Comparison of ENCODE assay signal across 14 cellular contexts in the genomic region with DNA sequence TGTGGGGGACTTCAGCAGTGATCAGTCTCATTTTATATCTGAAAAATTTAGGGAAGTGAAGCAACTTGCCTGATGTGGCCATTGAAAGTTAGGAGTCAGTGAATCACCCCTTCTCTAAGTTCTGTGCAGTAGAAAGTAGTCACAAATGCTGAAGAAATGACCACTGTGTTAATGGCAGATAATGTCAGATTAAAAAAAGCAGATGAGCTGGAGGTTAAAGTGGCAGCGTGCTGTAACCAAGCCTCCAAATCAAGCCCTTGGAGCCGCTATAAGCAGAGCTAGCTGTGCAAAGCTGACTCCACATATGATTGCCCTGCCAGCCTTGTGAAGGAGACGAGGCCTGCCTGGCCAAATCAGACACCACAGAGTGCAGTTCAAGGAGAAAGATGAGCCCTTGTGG.
"Had no signal": no experiment of that assay in that cellular context is flagged by ENCODE, and none has a peak within 500 bp of the region (broad histone marks: within the 10 kb centered on the region; RNA-seq: fewer than 3 reads in every experiment).

No MANE protein-coding gene starts in this region.

- H3K4me3 ChIP-seq: cardiac muscle cell, heart right ventricle, left ventricle myocardium inferior, tibial artery, uterus had no signal

- H3K27ac Mint-ChIP-seq: activated CD4-positive, alpha-beta T cell treated with anti-CD3 and anti-CD28 coated beads, Interleukin-2, amount 10 ng/mL, durations not matched to agents 7 days and 5 days; activated naive CD4-positive, alpha-beta T cell treated with anti-CD3 and anti-CD28 coated beads, Interleukin-2, amount 10 ng/mL, durations not matched to agents 7 days and 5 days; activated T-helper 2 cell treated with anti-CD3 and anti-CD28 coated beads, Interferon-gamma antibody, Interleukin-2, Interleukin-4, amounts not matched to agents 10 μg/mL and 5 μg/mL and 100 μg/mL, durations not matched to agents 14 hours and 24 hours and 36 hours; stimulated activated effector memory CD8-positive, alpha-beta T cell treated with anti-CD3 and anti-CD28 coated beads, Interleukin-12 subunit alpha, Interleukin-12 subunit beta, amount 100 ng/mL, for 72 hours had no signal

- H3K4me3 Mint-ChIP-seq: activated CD4-positive, alpha-beta T cell treated with anti-CD3 and anti-CD28 coated beads, Interleukin-2, amount 10 ng/mL, durations not matched to agents 7 days and 5 days; activated naive CD4-positive, alpha-beta T cell treated with anti-CD3 and anti-CD28 coated beads, Interleukin-2, amount 10 ng/mL, durations not matched to agents 7 days and 5 days; stimulated activated effector memory CD8-positive, alpha-beta T cell treated with anti-CD3 and anti-CD28 coated beads, Interleukin-12 subunit alpha, Interleukin-12 subunit beta, amount 100 ng/mL, for 72 hours had no signal

- H3K9ac ChIP-seq: parathyroid adenoma had no signal

- H3K27me3 ChIP-seq: cardiac muscle cell, heart right ventricle, tibial artery, uterus had no signal

- H3K36me3 Mint-ChIP-seq: activated naive CD4-positive, alpha-beta T cell treated with anti-CD3 and anti-CD28 coated beads, Interleukin-2, amount 10 ng/mL, durations not matched to agents 7 days and 5 days; stimulated activated effector memory CD8-positive, alpha-beta T cell treated with anti-CD3 and anti-CD28 coated beads, Interleukin-12 subunit alpha, Interleukin-12 subunit beta, amount 100 ng/mL, for 72 hours had no signal

- H3K27ac ChIP-seq: cardiac muscle cell, heart right ventricle, left ventricle myocardium inferior, parathyroid adenoma, tibial artery, uterus had no signal

- H3K27me3 Mint-ChIP-seq: activated naive CD4-positive, alpha-beta T cell treated with anti-CD3 and anti-CD28 coated beads, Interleukin-2, amount 10 ng/mL, durations not matched to agents 7 days and 5 days had no signal

- H3K4me1 Mint-ChIP-seq: activated CD4-positive, alpha-beta T cell treated with anti-CD3 and anti-CD28 coated beads, Interleukin-2, amount 10 ng/mL, durations not matched to agents 7 days and 5 days; stimulated activated effector memory CD8-positive, alpha-beta T cell treated with anti-CD3 and anti-CD28 coated beads, Interleukin-12 subunit alpha, Interleukin-12 subunit beta, amount 100 ng/mL, for 72 hours had no signal

- H3K9me3 ChIP-seq: heart right ventricle, left ventricle myocardium inferior, tibial artery, uterus had no signal

- H3K9me3 Mint-ChIP-seq: activated CD4-positive, alpha-beta T cell treated with anti-CD3 and anti-CD28 coated beads, Interleukin-2, amount 10 ng/mL, durations not matched to agents 7 days and 5 days; activated naive CD4-positive, alpha-beta T cell treated with anti-CD3 and anti-CD28 coated beads, Interleukin-2, amount 10 ng/mL, durations not matched to agents 7 days and 5 days; activated T-helper 2 cell treated with anti-CD3 and anti-CD28 coated beads, Interferon-gamma antibody, Interleukin-2, Interleukin-4, amounts not matched to agents 10 μg/mL and 5 μg/mL and 100 μg/mL, durations not matched to agents 14 hours and 24 hours and 36 hours; stimulated activated effector memory CD8-positive, alpha-beta T cell treated with anti-CD3 and anti-CD28 coated beads, Interleukin-12 subunit alpha, Interleukin-12 subunit beta, amount 100 ng/mL, for 72 hours had no signal

- H2AFZ ChIP-seq: parathyroid adenoma had no signal

- DNase-seq: activated CD4-positive, alpha-beta T cell treated with anti-CD3 and anti-CD28 coated beads, Interleukin-2, amount 10 ng/mL, durations not matched to agents 7 days and 5 days; activated CD4-positive, CD25-positive, alpha-beta regulatory T cell; activated naive CD4-positive, alpha-beta T cell treated with anti-CD3 and anti-CD28 coated beads, Interleukin-2, amount 10 ng/mL, durations not matched to agents 7 days and 5 days; activated T-cell treated with anti-CD3 and anti-CD28 coated beads for 4 hours; foreskin melanocyte; heart right ventricle; left ventricle myocardium inferior; small intestine; tibial artery; uterus had no signal

- ATAC-seq: heart right ventricle; stimulated activated effector memory CD8-positive, alpha-beta T cell treated with anti-CD3 and anti-CD28 coated beads, Interleukin-12 subunit alpha, Interleukin-12 subunit beta, amount 100 ng/mL, for 72 hours had no signal

- H3K4me1 ChIP-seq: left ventricle myocardium inferior, parathyroid adenoma, uterus had no signal

- H3K79me2 ChIP-seq: parathyroid adenoma had no signal

- H3K36me3 ChIP-seq: cardiac muscle cell, heart right ventricle, left ventricle myocardium inferior, tibial artery, uterus had no signal
